In genomic region chr11:116590844-116591575, GRCh38 we compare ENCODE assay signal across 35 cellular contexts.
"Had no signal": no experiment of that assay in that cellular context is flagged by ENCODE, and none has a peak within 500 bp of the region (broad histone marks: within the 10 kb centered on the region; RNA-seq: fewer than 3 reads in every experiment).

No MANE protein-coding gene starts in this region.

- H3K4me3 Mint-ChIP-seq: activated B cell treated with CpG ODN at 0.5 μM for 24 hours; activated CD4-positive, alpha-beta memory T cell treated with anti-CD3 and anti-CD28 coated beads for 36 hours; activated naive CD4-positive, alpha-beta T cell treated with anti-CD3 and anti-CD28 coated beads for 36 hours; activated naive CD8-positive, alpha-beta T cell; activated naive CD8-positive, alpha-beta T cell treated with anti-CD3 and anti-CD28 coated beads, Interleukin-2, amount 50 U/mL, for 24 hours; activated T-cell treated with anti-CD3 and anti-CD28 coated beads, Interleukin-2, amount 50 U/mL, for 4 hours; activated T-helper 1 cell treated with anti-CD3 and anti-CD28 coated beads, Interleukin-12 subunit alpha, Interleukin-12 subunit beta, Interleukin-2, Interleukin-4 antibody, amounts not matched to agents 30 ng/mL and 10 ng/mL and 1 ng/mL, durations not matched to agents 14 hours and 24 hours and 36 hours had no signal

- H3K36me3 Mint-ChIP-seq: activated CD4-positive, alpha-beta memory T cell treated with anti-CD3 and anti-CD28 coated beads for 36 hours; activated naive CD8-positive, alpha-beta T cell had no signal

- H3K4me3 ChIP-seq: K562, PC-9 had no signal

- H3K27ac Mint-ChIP-seq: activated B cell treated with CpG ODN at 0.5 μM for 24 hours; activated CD4-positive, alpha-beta memory T cell treated with anti-CD3 and anti-CD28 coated beads for 36 hours; activated naive CD4-positive, alpha-beta T cell treated with anti-CD3 and anti-CD28 coated beads for 36 hours; activated naive CD8-positive, alpha-beta T cell; activated naive CD8-positive, alpha-beta T cell treated with anti-CD3 and anti-CD28 coated beads, Interleukin-2, amount 50 U/mL, for 24 hours; activated T-helper 1 cell treated with anti-CD3 and anti-CD28 coated beads, Interleukin-12 subunit alpha, Interleukin-12 subunit beta, Interleukin-2, Interleukin-4 antibody, amounts not matched to agents 30 ng/mL and 10 ng/mL and 1 ng/mL, durations not matched to agents 14 hours and 24 hours and 36 hours had no signal

- H2AFZ ChIP-seq: PC-9 had no signal

- DNase-seq: activated B cell treated with CpG ODN at 0.5 μM for 24 hours; activated CD4-positive, alpha-beta memory T cell treated with anti-CD3 and anti-CD28 coated beads for 36 hours; activated CD4-positive, alpha-beta T cell treated with anti-CD3 and anti-CD28 coated beads for 4 hours; activated CD4-positive, alpha-beta T cell treated with anti-CD3 and anti-CD28 coated beads, Interleukin-2, amount 50 U/mL, for 1 hour; activated CD4-positive, CD25-positive, alpha-beta regulatory T cell treated with anti-CD3 and anti-CD28 coated beads, Interleukin-2, amount 50 U/mL, for 72 hours; activated CD8-positive, alpha-beta memory T cell treated with anti-CD3 and anti-CD28 coated beads, Interleukin-2, amount 50 U/mL, for 4 hours; activated gamma-delta T cell treated with Interleukin-2 at 50 U/mL for 16 hours; activated naive CD4-positive, alpha-beta T cell treated with anti-CD3 and anti-CD28 coated beads for 36 hours; activated naive CD8-positive, alpha-beta T cell treated with anti-CD3 and anti-CD28 coated beads, Interleukin-2, amount 50 U/mL, for 24 hours; activated T-cell treated with anti-CD3 and anti-CD28 coated beads for 4 hours; activated T-cell treated with anti-CD3 and anti-CD28 coated beads, Interleukin-2, amount 50 U/mL, for 4 hours; amniotic stem cell; aorta; IMR-90; NCI-H1092 treated with DMSO at 0.1 percent for 48 hours; NCI-H1417; NCI-H146; NCI-H187; NCI-H2029 treated with DMSO at 0.1 percent for 48 hours; NCI-H2107; NCI-H2171; NCI-H510A; NCI-H526; NCI-H748 treated with DMSO at 0.1 percent for 48 hours; Right ventricle myocardium superior; SW 1271; T-helper 1 cell; T-helper 2 cell; T-helper 9 cell had no signal

- H3K4me1 Mint-ChIP-seq: activated B cell treated with CpG ODN at 0.5 μM for 24 hours; activated naive CD8-positive, alpha-beta T cell treated with anti-CD3 and anti-CD28 coated beads, Interleukin-2, amount 50 U/mL, for 24 hours had no signal

- H3K9me3 Mint-ChIP-seq: activated B cell treated with CpG ODN at 0.5 μM for 24 hours; activated CD4-positive, alpha-beta memory T cell treated with anti-CD3 and anti-CD28 coated beads for 36 hours; activated T-cell treated with anti-CD3 and anti-CD28 coated beads, Interleukin-2, amount 50 U/mL, for 4 hours; activated T-helper 1 cell treated with anti-CD3 and anti-CD28 coated beads, Interleukin-12 subunit alpha, Interleukin-12 subunit beta, Interleukin-2, Interleukin-4 antibody, amounts not matched to agents 30 ng/mL and 10 ng/mL and 1 ng/mL, durations not matched to agents 14 hours and 24 hours and 36 hours had no signal

- ATAC-seq: activated naive CD8-positive, alpha-beta T cell treated with anti-CD3 and anti-CD28 coated beads, Interleukin-2, amount 50 U/mL, for 24 hours; activated T-cell treated with anti-CD3 and anti-CD28 coated beads, Interleukin-2, amount 50 U/mL, for 4 hours; K562 had no signal

- H3K4me2 ChIP-seq: PC-9 had no signal

- H3K27ac ChIP-seq: PC-9, RWPE1, VCaP had no signal
